ENCODE assay signal across 33 cellular contexts in genomic region chr19:3474614-3475013, GRCh38. TPM values are rescaled to one million over a fixed set of nuclear protein-coding genes. Genes with fewer than 3 reads are reported as not detected.
"Had no signal": no experiment of that assay in that cellular context is flagged by ENCODE, and none has a peak within 500 bp of the region (broad histone marks: within the 10 kb centered on the region; RNA-seq: fewer than 3 reads in every experiment).

No MANE protein-coding gene starts in this region.

- H3K9ac ChIP-seq: KMS-11 had no signal

- DNase-seq: activated B cell treated with CpG ODN at 0.5 μM for 24 hours; activated CD4-positive, alpha-beta memory T cell treated with anti-CD3 and anti-CD28 coated beads for 36 hours; activated CD4-positive, alpha-beta T cell treated with anti-CD3 and anti-CD28 coated beads for 4 hours; activated CD4-positive, alpha-beta T cell treated with anti-CD3 and anti-CD28 coated beads, Interleukin-2, amount 50 U/mL, for 1 hour; activated CD4-positive, CD25-positive, alpha-beta regulatory T cell treated with anti-CD3 and anti-CD28 coated beads, Interleukin-2, amount 50 U/mL, for 72 hours; activated CD8-positive, alpha-beta memory T cell treated with anti-CD3 and anti-CD28 coated beads for 24 hours; activated CD8-positive, alpha-beta memory T cell treated with anti-CD3 and anti-CD28 coated beads, Interleukin-2, amount 10 ng/mL, durations not matched to agents 7 days and 5 days; activated CD8-positive, alpha-beta memory T cell treated with anti-CD3 and anti-CD28 coated beads, Interleukin-2, amount 50 U/mL, for 48 hours; activated effector memory CD4-positive, alpha-beta T cell treated with Interleukin-2 at 50 U/mL for 16 hours; activated naive CD4-positive, alpha-beta T cell treated with anti-CD3 and anti-CD28 coated beads, Interleukin-2, amount 10 ng/mL, durations not matched to agents 7 days and 5 days; activated naive CD8-positive, alpha-beta T cell treated with anti-CD3 and anti-CD28 coated beads, Interleukin-2, amount 50 U/mL, for 24 hours; activated T-cell treated with anti-CD3 and anti-CD28 coated beads, Interleukin-2, amount 50 U/mL, for 48 hours; anterior cingulate cortex; caudate nucleus; NCI-H1092 treated with DMSO at 0.1 percent for 48 hours; NCI-H1417; NCI-H1694 treated with DMSO at 0.1 percent for 48 hours; NCI-H2029; NCI-H510A; NCI-H526; NCI-H748 treated with DMSO at 0.1 percent for 48 hours; NK-92 treated with Interleukin-12 subunit alpha and Interleukin-12 subunit beta, amount 100 ng/mL, for 24 hours; PC-9; Right ventricle myocardium superior; SW 1271; T-helper 1 cell; T-helper 2 cell; T-helper 9 cell had no signal

- FAIRE-seq: bronchial epithelial cell had no signal

- H3K4me2 ChIP-seq: KMS-11, PC-9 had no signal

- ATAC-seq: activated CD8-positive, alpha-beta memory T cell treated with anti-CD3 and anti-CD28 coated beads, Interleukin-2, amount 10 ng/mL, durations not matched to agents 7 days and 5 days; activated naive CD8-positive, alpha-beta T cell treated with anti-CD3 and anti-CD28 coated beads, Interleukin-2, amount 50 U/mL, for 24 hours had no signal

- H3K27ac ChIP-seq: KMS-11, PC-9, VCaP had no signal

- H3K4me3 ChIP-seq: PC-9 had no signal

- H2AFZ ChIP-seq: PC-9 had no signal

RNA-seq across cellular contexts. Expression of gene SMIM24, which starts 5.7 kb away (rescaled TPM):
- total RNA-seq: activated B cell treated with CpG ODN at 0.5 μM for 24 hours; activated CD4-positive, alpha-beta memory T cell treated with anti-CD3 and anti-CD28 coated beads for 36 hours; bronchial epithelial cell; M059J; PC-9; Right ventricle myocardium superior had no signal

RNA-seq across cellular contexts. Expression of gene SMIM44, which starts 8.6 kb away (rescaled TPM):
- total RNA-seq: activated B cell treated with CpG ODN at 0.5 μM for 24 hours; activated CD4-positive, alpha-beta memory T cell treated with anti-CD3 and anti-CD28 coated beads for 36 hours; activated CD8-positive, alpha-beta memory T cell treated with anti-CD3 and anti-CD28 coated beads, Interleukin-2, amount 10 ng/mL, durations not matched to agents 7 days and 5 days; bronchial epithelial cell; LHCN-M2; M059J; PC-9; Right ventricle myocardium superior had no signal
